In the genomic region with DNA sequence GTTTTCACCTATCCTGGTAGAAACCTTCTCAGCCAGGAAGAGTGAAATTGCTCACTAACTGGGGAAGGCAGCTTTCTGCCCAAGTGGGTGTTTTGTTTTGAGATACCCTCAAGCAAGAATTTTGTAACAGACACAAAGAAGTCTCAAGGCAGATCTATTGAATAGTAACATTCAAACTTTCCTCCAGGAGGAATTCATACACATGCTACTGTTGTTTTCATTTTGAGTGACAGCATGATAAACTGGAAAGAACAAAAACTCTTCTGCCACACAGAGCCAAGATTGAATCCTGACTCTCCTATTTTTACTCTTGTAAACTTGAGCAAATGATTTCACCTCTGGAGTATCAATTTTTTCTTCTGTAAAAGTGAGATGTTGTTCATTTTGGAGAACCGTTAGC, we compare ENCODE assay signal across 16 cellular contexts. TPM values are rescaled to one million over a fixed set of nuclear protein-coding genes. Genes with fewer than 3 reads are reported as not detected.
DNase-seq lines count a peak whose midpoint lies in the region; ATAC-seq, FAIRE-seq and TF ChIP-seq lines count a peak whose summit lies in the region.
"Had no signal": no experiment of that assay in that cellular context is flagged by ENCODE, and none has a peak within 500 bp of the region (broad histone marks: within the 10 kb centered on the region; RNA-seq: fewer than 3 reads in every experiment).

No MANE protein-coding gene starts in this region.

- H3K27me3 ChIP-seq in trophoblast cell (ENCODE audit: insufficient read depth, low read length) (no peaks in the 10 kb centered on the region), small intestine (ENCODE audit: control insufficient read depth in 2 of 2, insufficient read depth in 2 of 2, low read length in 2 of 2) (no peaks in the 10 kb centered on the region)

- no CpG with 5 or more reads among the region's 1 CpG for WGBS in trophoblast cell (ENCODE audit: extremely low coverage, insufficient coverage, insufficient read length)
- WGBS in small intestine, 3 donors, result 80 to 87% (median 86%) methylated on average over 1 of the region's 1 CpG

- H2BK5ac ChIP-seq in trophoblast cell (ENCODE audit: low read depth, low read length, poor library complexity), result no peak overlapping the region

- H3K9me3 ChIP-seq in trophoblast cell (ENCODE audit: insufficient read depth, low read depth, low read length), result no peaks in the 10 kb centered on the region
- H3K9me3 ChIP-seq in small intestine (ENCODE audit: control insufficient read depth, low read depth), result no peaks in the 10 kb centered on the region

- H3K36me3 Mint-ChIP-seq in activated CD4-positive, alpha-beta T cell treated with anti-CD3 and anti-CD28 coated beads for 36 hours (ENCODE audit: low read depth), result peaks cover 1% of the 10 kb centered on the region
- H3K36me3 Mint-ChIP-seq in activated CD4-positive, alpha-beta T cell treated with anti-CD3 and anti-CD28 coated beads, Interleukin-2, amount 10 ng/mL, durations not matched to agents 7 days and 5 days (ENCODE audit: low read depth), result peaks cover 12% of the 10 kb centered on the region
- H3K36me3 Mint-ChIP-seq in stimulated activated memory B cell treated with anti-CD40 and anti-IgM and Interleukin-4, amounts not matched to agents 10 μg/mL and 1 μg/mL and 100 μg/mL, for 72 hours, result peaks cover 3% of the 10 kb centered on the region
- H3K36me3 Mint-ChIP-seq: IgD-negative memory B cell had no signal

- H3K27ac Mint-ChIP-seq in activated CD4-positive, alpha-beta T cell treated with anti-CD3 and anti-CD28 coated beads for 36 hours, result peak overlapping the region; percentile 58
- no peak overlapping the region for H3K27ac Mint-ChIP-seq in activated CD4-positive, alpha-beta T cell treated with anti-CD3 and anti-CD28 coated beads, Interleukin-2, amount 10 ng/mL, durations not matched to agents 7 days and 5 days
- peak overlapping the region; percentile 13 for H3K27ac Mint-ChIP-seq in stimulated activated memory B cell treated with anti-CD40 and anti-IgM and Interleukin-4, amounts not matched to agents 10 μg/mL and 1 μg/mL and 100 μg/mL, for 72 hours

- no peak overlapping the region for H4K8ac ChIP-seq in trophoblast cell (ENCODE audit: low read depth, low read length)

- H2AFZ ChIP-seq in trophoblast cell (ENCODE audit: insufficient read depth, low read length, poor library complexity), result no peak overlapping the region
- H2AFZ ChIP-seq: PC-9 had no signal

- no peak overlapping the region for H3K4me2 ChIP-seq in trophoblast cell (ENCODE audit: low read length)
- H3K4me2 ChIP-seq: GM23338, PC-9 had no signal

- H3K9me3 Mint-ChIP-seq in activated CD4-positive, alpha-beta T cell treated with anti-CD3 and anti-CD28 coated beads for 36 hours (ENCODE audit: low read depth), result peaks cover 2% of the 10 kb centered on the region
- peaks cover 5% of the 10 kb centered on the region for H3K9me3 Mint-ChIP-seq in activated CD4-positive, alpha-beta T cell treated with anti-CD3 and anti-CD28 coated beads, Interleukin-2, amount 10 ng/mL, durations not matched to agents 7 days and 5 days
- peaks cover 3% of the 10 kb centered on the region for H3K9me3 Mint-ChIP-seq in stimulated activated memory B cell treated with anti-CD40 and anti-IgM and Interleukin-4, amounts not matched to agents 10 μg/mL and 1 μg/mL and 100 μg/mL, for 72 hours

- no peak overlapping the region for H3K14ac ChIP-seq in trophoblast cell (ENCODE audit: low read length)

- FAIRE-seq in small intestine (lab: Jason Lieb, UNC), result no peak

- H3K4me3 ChIP-seq in coronary artery (no peak overlapping the region), trophoblast cell (ENCODE audit: low read depth, low read length) (no peak overlapping the region), small intestine (ENCODE audit: low read depth in 1 of 2, low read length in 2 of 2) (no peak overlapping the region)
- H3K4me3 ChIP-seq: GM23338, PC-9 had no signal

- H4K12ac ChIP-seq in trophoblast cell (ENCODE audit: low read depth, low read length), result no peak overlapping the region

- H3K36me3 ChIP-seq in trophoblast cell (ENCODE audit: control insufficient read depth in 1 of 2, insufficient read depth in 2 of 2, low read length in 2 of 2), result no peaks in the 10 kb centered on the region
- no peaks in the 10 kb centered on the region for H3K36me3 ChIP-seq in small intestine (ENCODE audit: control insufficient read depth in 2 of 2, insufficient read depth in 2 of 2, low read length in 2 of 2)

- H3K79me1 ChIP-seq in trophoblast cell (ENCODE audit: low read length), result no peaks in the 10 kb centered on the region

- DNase-seq in activated CD4-positive, alpha-beta T cell treated with anti-CD3 and anti-CD28 coated beads for 36 hours, result no peak
- DNase-seq in activated CD4-positive, alpha-beta T cell treated with anti-CD3 and anti-CD28 coated beads, Interleukin-2, amount 10 ng/mL, durations not matched to agents 7 days and 5 days, result no peak
- DNase-seq in HEK293T (ENCODE audit: extremely low spot score), result no peak
- DNase-seq in coronary artery (ENCODE audit: low spot score), result no peak
- no peak for DNase-seq in trophoblast cell
- DNase-seq in small intestine, result no peak
- no peak for DNase-seq in activated gamma-delta T cell (lab: John Stamatoyannopoulos, UW)
- DNase-seq: NCI-H1048, NCI-H187 treated with DMSO at 0.1 percent for 48 hours, NCI-H446 treated with DMSO at 0.1 percent for 48 hours, NCI-H748 treated with DMSO at 0.1 percent for 48 hours, PC-9 had no signal

- H2BK12ac ChIP-seq in trophoblast cell (ENCODE audit: low read length), result no peak overlapping the region

- no peak overlapping the region for H2AK5ac ChIP-seq in trophoblast cell (ENCODE audit: low read length)

- intact Hi-C loops in activated CD4-positive, alpha-beta T cell treated with anti-CD3 and anti-CD28 coated beads for 36 hours (cut with DNase I, micrococcal nuclease), result no loop called here

- CTCF ChIA-PET in activated CD4-positive, alpha-beta T cell treated with anti-CD3 and anti-CD28 coated beads for 36 hours (lab: Charles Lee), result interaction anchor here (0.8 to 1.5 kb wide), 4 partner anchors 8 to 84 kb away, joined by 3 to 8 read pairs (median 3); no protein-coding TSS in a partner anchor
- CTCF ChIA-PET in activated CD4-positive, alpha-beta T cell treated with anti-CD3 and anti-CD28 coated beads, Interleukin-2, amount 10 ng/mL, durations not matched to agents 7 days and 5 days (lab: Charles Lee), result interaction anchor here (1.4 to 2.2 kb wide), 2 partner anchors 10 to 40 kb away, joined by 3 to 8 read pairs; no protein-coding TSS in a partner anchor
- CTCF ChIA-PET in HEK293T (lab: Yijun Ruan, JAX), result no interaction called here

- H3K79me2 ChIP-seq in trophoblast cell (ENCODE audit: control insufficient read depth, insufficient read depth, low read length, poor library complexity), result no peaks in the 10 kb centered on the region

- H3K27me3 Mint-ChIP-seq in activated CD4-positive, alpha-beta T cell treated with anti-CD3 and anti-CD28 coated beads for 36 hours, result no peaks in the 10 kb centered on the region
- H3K27me3 Mint-ChIP-seq in activated CD4-positive, alpha-beta T cell treated with anti-CD3 and anti-CD28 coated beads, Interleukin-2, amount 10 ng/mL, durations not matched to agents 7 days and 5 days, result no peaks in the 10 kb centered on the region
- no peaks in the 10 kb centered on the region for H3K27me3 Mint-ChIP-seq in stimulated activated memory B cell treated with anti-CD40 and anti-IgM and Interleukin-4, amounts not matched to agents 10 μg/mL and 1 μg/mL and 100 μg/mL, for 72 hours
- H3K27me3 Mint-ChIP-seq: IgD-negative memory B cell had no signal

- no peak overlapping the region for H3K4ac ChIP-seq in trophoblast cell (ENCODE audit: low read depth, low read length)

- H3K27ac ChIP-seq in coronary artery (peak overlapping the region; percentile 63 to 81), trophoblast cell (ENCODE audit: low read depth, low read length) (no peak overlapping the region), small intestine (ENCODE audit: low read depth in 1 of 2, low read length in 1 of 2) (no peak overlapping the region)
- H3K27ac ChIP-seq: 22Rv1, PC-9 had no signal

- no peak for ATAC-seq in activated CD4-positive, alpha-beta T cell treated with anti-CD3 and anti-CD28 coated beads for 36 hours
- no peak for ATAC-seq in stimulated activated memory B cell treated with anti-CD40 and anti-IgM and Interleukin-4, amounts not matched to agents 10 μg/mL and 1 μg/mL and 100 μg/mL, for 72 hours

- H3K4me1 ChIP-seq in trophoblast cell (ENCODE audit: control insufficient read depth in 1 of 2, insufficient read depth in 2 of 2, low read length in 2 of 2) (no peaks in the 10 kb centered on the region), small intestine (ENCODE audit: control insufficient read depth in 2 of 2, insufficient read depth in 1 of 2, low read depth in 1 of 2, low read length in 1 of 2) (no peaks in the 10 kb centered on the region)

- H2BK120ac ChIP-seq in trophoblast cell (ENCODE audit: insufficient read depth, low read length, poor library complexity), result no peak overlapping the region

- H3K18ac ChIP-seq in trophoblast cell (ENCODE audit: low read length), result no peak overlapping the region

- no peak overlapping the region for H3K4me3 Mint-ChIP-seq in activated CD4-positive, alpha-beta T cell treated with anti-CD3 and anti-CD28 coated beads for 36 hours
- no peak overlapping the region for H3K4me3 Mint-ChIP-seq in activated CD4-positive, alpha-beta T cell treated with anti-CD3 and anti-CD28 coated beads, Interleukin-2, amount 10 ng/mL, durations not matched to agents 7 days and 5 days
- no peak overlapping the region for H3K4me3 Mint-ChIP-seq in stimulated activated memory B cell treated with anti-CD40 and anti-IgM and Interleukin-4, amounts not matched to agents 10 μg/mL and 1 μg/mL and 100 μg/mL, for 72 hours
- H3K4me3 Mint-ChIP-seq: GM23338, IgD-negative memory B cell had no signal

- TF ChIP-seq CTCF in coronary artery (IDR thresholded peaks at IDR 0.05), result no peak

- POLR2A ChIA-PET in activated CD4-positive, alpha-beta T cell treated with anti-CD3 and anti-CD28 coated beads for 36 hours (lab: Charles Lee), result interaction anchor here (1.1 kb wide), 1 partner anchor 55 kb away, joined by 3 read pairs; the partner anchor contains the start of gene MBNL1
- POLR2A ChIA-PET in activated CD4-positive, alpha-beta T cell treated with anti-CD3 and anti-CD28 coated beads, Interleukin-2, amount 10 ng/mL, durations not matched to agents 7 days and 5 days (lab: Charles Lee), result no interaction called here
- POLR2A ChIA-PET in HEK293T (lab: Yijun Ruan, JAX), result no interaction called here

- no peak overlapping the region for H3K9ac ChIP-seq in trophoblast cell (ENCODE audit: low read length)

- H3K4me1 Mint-ChIP-seq in activated CD4-positive, alpha-beta T cell treated with anti-CD3 and anti-CD28 coated beads for 36 hours, result peaks cover 66% of the 10 kb centered on the region
- peaks cover 50% of the 10 kb centered on the region for H3K4me1 Mint-ChIP-seq in activated CD4-positive, alpha-beta T cell treated with anti-CD3 and anti-CD28 coated beads, Interleukin-2, amount 10 ng/mL, durations not matched to agents 7 days and 5 days
- H3K4me1 Mint-ChIP-seq in stimulated activated memory B cell treated with anti-CD40 and anti-IgM and Interleukin-4, amounts not matched to agents 10 μg/mL and 1 μg/mL and 100 μg/mL, for 72 hours, result peaks cover 34% of the 10 kb centered on the region

- H3K23ac ChIP-seq in trophoblast cell (ENCODE audit: low read length), result no peak overlapping the region

- H4K91ac ChIP-seq in trophoblast cell (ENCODE audit: low read depth, low read length), result no peak overlapping the region

RNA-seq across cellular contexts. Expression of gene MBNL1, which starts 54.8 kb away (rescaled TPM):
- total RNA-seq in activated CD4-positive, alpha-beta T cell treated with anti-CD3 and anti-CD28 coated beads for 36 hours, result 100 to 1,000 TPM; 317 to 481 TPM
- total RNA-seq in activated CD4-positive, alpha-beta T cell treated with anti-CD3 and anti-CD28 coated beads, Interleukin-2, amount 10 ng/mL, durations not matched to agents 7 days and 5 days, result 100 to 1,000 TPM; 437 to 559 TPM
- polyA plus RNA-seq in trophoblast cell (2013), result 9.2 and 9.7 TPM in 2 replicates
- polyA plus RNA-seq in small intestine, result 10 to 100 TPM; 39.6 to 41.2 (median 40.0) TPM

Comparison
In these comparisons a context has a peak if more than half of its experiments do, and no peak if none do; other contexts are left out.
1. H3K27ac ChIP-seq: peak in coronary artery (2 of 2); none in trophoblast cell (single experiment) and small intestine (0 of 2).